In genomic region chr3:189324538-189325138, GRCh38 we compare ENCODE assay signal across 8 cellular contexts.
DNase-seq lines count a peak whose midpoint lies in the region; ATAC-seq, FAIRE-seq and TF ChIP-seq lines count a peak whose summit lies in the region.

No MANE protein-coding gene starts in this region.

- no peaks in the 10 kb centered on the region for H3K27me3 Mint-ChIP-seq in activated T-helper 2 cell treated with anti-CD3 and anti-CD28 coated beads, Interferon-gamma antibody, Interleukin-2, Interleukin-4, amounts not matched to agents 10 μg/mL and 5 μg/mL and 100 μg/mL, durations not matched to agents 14 hours and 24 hours and 36 hours (ENCODE audit: low read depth)

- peak overlapping the region; percentile 82 for H3K4me3 Mint-ChIP-seq in activated T-helper 2 cell treated with anti-CD3 and anti-CD28 coated beads, Interferon-gamma antibody, Interleukin-2, Interleukin-4, amounts not matched to agents 10 μg/mL and 5 μg/mL and 100 μg/mL, durations not matched to agents 14 hours and 24 hours and 36 hours (ENCODE audit: low read depth)

- ATAC-seq in GM21526 (IDR thresholded peaks at IDR 0.05; ENCODE audit: low FRiP score, unreplicated experiment): peak; percentile 99
- peak; percentile 93 for ATAC-seq in HepG2

- peaks cover 87% of the 10 kb centered on the region for H3K36me3 Mint-ChIP-seq in activated T-helper 2 cell treated with anti-CD3 and anti-CD28 coated beads, Interferon-gamma antibody, Interleukin-2, Interleukin-4, amounts not matched to agents 10 μg/mL and 5 μg/mL and 100 μg/mL, durations not matched to agents 14 hours and 24 hours and 36 hours (ENCODE audit: low read depth)

- DNase-seq in DMS153 (lab: John Stamatoyannopoulos, UW): peak; percentile 98
- peak; percentile 20 for DNase-seq in HuH-7 (ENCODE audit: low spot score)
- DNase-seq in RCC 7860 (ENCODE audit: low spot score): peak; percentile 99
- DNase-seq in activated T-helper 2 cell treated with anti-CD3 and anti-CD28 coated beads, Interferon-gamma antibody, Interleukin-2, Interleukin-4, amounts not matched to agents 10 μg/mL and 5 μg/mL and 100 μg/mL, durations not matched to agents 14 hours and 24 hours and 36 hours (ENCODE audit: low spot score): peak; percentile 88
- peak; percentile 85 for DNase-seq in HepG2 (ENCODE audit: low spot score)
- DNase-seq in stimulated activated CD8-positive, alpha-beta memory T cell treated with anti-CD3 and anti-CD28 coated beads, Interleukin-7, amount 100 ng/mL, for 4 hours (ENCODE audit: low read depth in 2 of 2): peak; percentile 64 to 85
- DNase-seq in dorsolateral prefrontal cortex: no peak

- H3K27ac ChIP-seq in HepG2 (ENCODE audit: extremely low read length, insufficient read depth, low read length) (no peak overlapping the region), dorsolateral prefrontal cortex (no peak overlapping the region)

- H3K4me3 ChIP-seq in HepG2 (replicated peaks in 1 of 3; ENCODE audit: insufficient read depth in 1 of 3, low read depth in 2 of 3, low read length in 3 of 3) (no peak overlapping the region), dorsolateral prefrontal cortex (no peak overlapping the region)

- no peaks in the 10 kb centered on the region for H3K9me3 ChIP-seq in HepG2 (ENCODE audit: low read length)

- BruUV-seq in HepG2 (replicated peaks; lab: Mats Ljungman, UMichigan): no TSS peak

- H3K4me1 ChIP-seq in HepG2 (ENCODE audit: insufficient read depth, low read length): peaks cover 23% of the 10 kb centered on the region

- no peaks in the 10 kb centered on the region for H3K36me3 ChIP-seq in HepG2 (replicated peaks in 1 of 2; ENCODE audit: control insufficient read depth in 1 of 2, insufficient read depth in 2 of 2, low read length in 2 of 2)

- no peak for TF ChIP-seq POLR2A in HepG2 (IDR thresholded peaks at IDR 0.05; ENCODE audit: insufficient read depth in 1 of 2, low read depth in 2 of 2, low read length in 2 of 2)

- TF ChIP-seq CTCF in HepG2 (CRISPR knock-in tag; IDR thresholded peaks at IDR 0.05) (no peak), dorsolateral prefrontal cortex (IDR thresholded peaks at IDR 0.05 in 54 of 56, conservative IDR thresholded peaks at IDR 0.05 in 2 of 56; ENCODE audit: low read depth in 1 of 56, partially characterized antibody in 56 of 56) (no peak)

- no peak overlapping the region for H2AFZ ChIP-seq in HepG2 (ENCODE audit: low read length)

- WGBS in HepG2 (ENCODE audit: low lambda C conversion rate): 2% methylated on average over 5 of the region's 5 CpGs

- H3K27me3 ChIP-seq in HepG2 (ENCODE audit: control insufficient read depth in 1 of 2, insufficient read depth in 2 of 2, low read length in 2 of 2): no peaks in the 10 kb centered on the region
- no peaks in the 10 kb centered on the region for H3K27me3 ChIP-seq in dorsolateral prefrontal cortex

- in situ Hi-C loops in HepG2 (cut with HindIII; ENCODE audit: extremely low pct_ligation_motif_present, low pct_unique_long_range_greater_than_20kb): no loop called here

- H3K4me1 Mint-ChIP-seq in activated T-helper 2 cell treated with anti-CD3 and anti-CD28 coated beads, Interferon-gamma antibody, Interleukin-2, Interleukin-4, amounts not matched to agents 10 μg/mL and 5 μg/mL and 100 μg/mL, durations not matched to agents 14 hours and 24 hours and 36 hours (ENCODE audit: low read depth): peaks cover 83% of the 10 kb centered on the region

- intact Hi-C loops in activated T-helper 2 cell treated with anti-CD3 and anti-CD28 coated beads, Interferon-gamma antibody, Interleukin-2, Interleukin-4, amounts not matched to agents 10 μg/mL and 5 μg/mL and 100 μg/mL, durations not matched to agents 14 hours and 24 hours and 36 hours (cut with micrococcal nuclease): loop anchor here (1.0 to 5.0 kb wide), 7 partner anchors 16 to 623 kb away; no protein-coding TSS in a partner anchor
- intact Hi-C loops in HepG2 (cut with micrococcal nuclease; ENCODE audit: unreplicated experiment): no loop called here
- intact Hi-C loops in dorsolateral prefrontal cortex (cut with DNase I): no loop called here

- TF ChIP-seq EP300 in HepG2 (IDR thresholded peaks at IDR 0.05; ENCODE audit: low read depth in 2 of 2, low read length in 2 of 2) (peak in 1 of 2 experiments; percentile 78; a peak in 2 of 4 replicates), HepG2 (CRISPR knock-in tag; IDR thresholded peaks at IDR 0.05; ENCODE audit: borderline replicate concordance) (peak; percentile 90)

- H4K20me1 ChIP-seq in HepG2 (ENCODE audit: insufficient read depth, low read length): no peaks in the 10 kb centered on the region

- no peak for TF ChIP-seq RAD21 in HepG2 (CRISPR knock-in tag; IDR thresholded peaks at IDR 0.05)

- no peak overlapping the region for H3K9ac ChIP-seq in HepG2 (ENCODE audit: insufficient read depth, low read depth, low read length)

- peak overlapping the region; percentile 100 for H3K27ac Mint-ChIP-seq in activated T-helper 2 cell treated with anti-CD3 and anti-CD28 coated beads, Interferon-gamma antibody, Interleukin-2, Interleukin-4, amounts not matched to agents 10 μg/mL and 5 μg/mL and 100 μg/mL, durations not matched to agents 14 hours and 24 hours and 36 hours

- CTCF ChIA-PET in HepG2 (lab: Yijun Ruan, JAX; ENCODE audit: low intra/inter-chr PET ratio, low total read pairs): no interaction called here

- POLR2A ChIA-PET in HepG2 (lab: Yijun Ruan, JAX): no interaction called here

- FAIRE-seq in RCC 7860 (lab: Jason Lieb, UNC) (peak; percentile 99), HepG2 (lab: Jason Lieb, UNC) (peak; percentile 64)

- no peaks in the 10 kb centered on the region for H3K79me2 ChIP-seq in HepG2 (ENCODE audit: insufficient read depth, low read length)

- peak overlapping the region; percentile 9; the same call in 1 of the 2 replicates for H3K4me2 ChIP-seq in HepG2 (ENCODE audit: low read depth, low read length)

- peaks cover 40% of the 10 kb centered on the region for H3K9me3 Mint-ChIP-seq in activated T-helper 2 cell treated with anti-CD3 and anti-CD28 coated beads, Interferon-gamma antibody, Interleukin-2, Interleukin-4, amounts not matched to agents 10 μg/mL and 5 μg/mL and 100 μg/mL, durations not matched to agents 14 hours and 24 hours and 36 hours

TF ChIP-seq in HepG2, 621 proteins besides CTCF, POLR2A, EP300 and RAD21 (continues in another document):
- no peak for TF ChIP-seq PBX2 (CRISPR knock-in tag; IDR thresholded peaks at IDR 0.05)
- TF ChIP-seq ZNF792 (CRISPR knock-in tag; IDR thresholded peaks at IDR 0.05): peak; percentile 56; the same call in 1 of the 2 replicates
- peak; percentile 89 for TF ChIP-seq FOSL2 (CRISPR knock-in tag; IDR thresholded peaks at IDR 0.05)
- TF ChIP-seq, protein P1, sequence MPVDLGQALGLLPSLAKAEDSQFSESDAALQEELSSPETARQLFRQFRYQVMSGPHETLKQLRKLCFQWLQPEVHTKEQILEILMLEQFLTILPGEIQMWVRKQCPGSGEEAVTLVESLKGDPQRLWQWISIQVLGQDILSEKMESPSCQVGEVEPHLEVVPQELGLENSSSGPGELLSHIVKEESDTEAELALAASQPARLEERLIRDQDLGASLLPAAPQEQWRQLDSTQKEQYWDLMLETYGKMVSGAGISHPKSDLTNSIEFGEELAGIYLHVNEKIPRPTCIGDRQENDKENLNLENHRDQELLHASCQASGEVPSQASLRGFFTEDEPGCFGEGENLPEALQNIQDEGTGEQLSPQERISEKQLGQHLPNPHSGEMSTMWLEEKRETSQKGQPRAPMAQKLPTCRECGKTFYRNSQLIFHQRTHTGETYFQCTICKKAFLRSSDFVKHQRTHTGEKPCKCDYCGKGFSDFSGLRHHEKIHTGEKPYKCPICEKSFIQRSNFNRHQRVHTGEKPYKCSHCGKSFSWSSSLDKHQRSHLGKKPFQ (CRISPR knock-in tag; IDR thresholded peaks at IDR 0.05; ENCODE audit: insufficient replicate concordance): no peak
- TF ChIP-seq ZKSCAN8 (CRISPR knock-in tag; IDR thresholded peaks at IDR 0.05; ENCODE audit: borderline replicate concordance): peak; percentile 51; the same call in 1 of the 2 replicates
- TF ChIP-seq BCL6 (CRISPR knock-in tag; IDR thresholded peaks at IDR 0.05): peak; percentile 44; the same call in 1 of the 2 replicates
- 0 out of 2 replicates have a peak, but pooled peaks have one; percentile 19 for TF ChIP-seq TARDBP (CRISPR knock-in tag; IDR thresholded peaks at IDR 0.05)
- peak; percentile 72 for TF ChIP-seq CBFB (CRISPR knock-in tag; IDR thresholded peaks at IDR 0.05)
- TF ChIP-seq KDM5A (IDR thresholded peaks at IDR 0.05; ENCODE audit: borderline replicate concordance, low read length): no peak
- peak; percentile 33 for TF ChIP-seq TEAD3 (CRISPR knock-in tag; optimal IDR thresholded peaks at IDR 0.05; ENCODE audit: borderline replicate concordance)
- peak; percentile 86; the same call in 1 of the 2 replicates for TF ChIP-seq HMG20A (CRISPR knock-in tag; IDR thresholded peaks at IDR 0.05; ENCODE audit: borderline replicate concordance)
- TF ChIP-seq CERS6 (CRISPR knock-in tag; IDR thresholded peaks at IDR 0.05): no peak
- peak; percentile 60 for TF ChIP-seq FOXA3 (CRISPR knock-in tag; IDR thresholded peaks at IDR 0.05)
- peak; percentile 70 for TF ChIP-seq HNF4A (CRISPR knock-in tag; IDR thresholded peaks at IDR 0.05)

Comparison
In these comparisons a context has a peak if more than half of its experiments do, and no peak if none do; other contexts are left out.
1. DNase-seq: peak in DMS153 (single experiment), HuH-7 (single experiment), RCC 7860 (single experiment), activated T-helper 2 cell treated with anti-CD3 and anti-CD28 coated beads, Interferon-gamma antibody, Interleukin-2, Interleukin-4, amounts not matched to agents 10 μg/mL and 5 μg/mL and 100 μg/mL, durations not matched to agents 14 hours and 24 hours and 36 hours (single experiment), HepG2 (single experiment) and stimulated activated CD8-positive, alpha-beta memory T cell treated with anti-CD3 and anti-CD28 coated beads, Interleukin-7, amount 100 ng/mL, for 4 hours (2 of 2); none in dorsolateral prefrontal cortex (0 of 10).